Comparison of ENCODE assay signal across 18 cellular contexts in genomic region chr6:46948699-46949098, GRCh38. TPM values are rescaled to one million over a fixed set of nuclear protein-coding genes. Genes with fewer than 3 reads are reported as not detected.
DNase-seq lines count a peak whose midpoint lies in the region; ATAC-seq and TF ChIP-seq lines count a peak whose summit lies in the region.
"Had no signal": no experiment of that assay in that cellular context is flagged by ENCODE, and none has a peak within 500 bp of the region (broad histone marks: within the 10 kb centered on the region; RNA-seq: fewer than 3 reads in every experiment).

No MANE protein-coding gene starts in this region.

- intact Hi-C loops in mammary epithelial cell (cut with micrococcal nuclease) (no loop called here), breast epithelium (cut with DNase I; ENCODE audit: low total_unique reads) (no loop called here), left ventricle myocardium inferior (cut with micrococcal nuclease) (no loop called here), upper lobe of right lung (cut with DNase I) (no loop called here)

- H3K4me2 ChIP-seq in mammary epithelial cell (ENCODE audit: insufficient read depth, low read depth, low read length), result no peak overlapping the region

- H3K4me3 ChIP-seq in mammary epithelial cell (replicated peaks in 1 of 3; ENCODE audit: insufficient read depth in 1 of 3, low read depth in 2 of 3, low read length in 3 of 3), result no peak overlapping the region
- no peak overlapping the region for H3K4me3 ChIP-seq in breast epithelium
- no peak overlapping the region for H3K4me3 ChIP-seq in left ventricle myocardium inferior
- no peak overlapping the region for H3K4me3 ChIP-seq in mesodermal cell (ENCODE audit: extremely low read depth, insufficient read depth, low read length, poor library complexity, severe bottlenecking)
- H3K4me3 ChIP-seq in upper lobe of right lung, result no peak overlapping the region
- H3K4me3 ChIP-seq: pancreas, tibial nerve had no signal

- ATAC-seq in upper lobe of right lung, result peak; percentile 49
- ATAC-seq: activated T-helper 17 cell treated with anti-CD3 and anti-CD28 coated beads, Interleukin-2, amount 50 U/mL, for 72 hours; pancreas; stimulated activated memory B cell treated with anti-CD40 and anti-IgM and Interleukin-4, amounts not matched to agents 10 μg/mL and 1 μg/mL and 100 μg/mL, for 72 hours had no signal

- no peaks in the 10 kb centered on the region for H3K4me1 ChIP-seq in mammary epithelial cell (ENCODE audit: insufficient read depth, low read length)
- no peaks in the 10 kb centered on the region for H3K4me1 ChIP-seq in breast epithelium
- H3K4me1 ChIP-seq in left ventricle myocardium inferior, result peaks cover 58% of the 10 kb centered on the region
- H3K4me1 ChIP-seq in mesodermal cell (ENCODE audit: control insufficient read depth, insufficient read depth, low read length, poor library complexity, severe bottlenecking), result peaks cover 13% of the 10 kb centered on the region
- H3K4me1 ChIP-seq in upper lobe of right lung, result peaks cover 45% of the 10 kb centered on the region
- H3K4me1 ChIP-seq: pancreas had no signal

- H2AFZ ChIP-seq in mammary epithelial cell (ENCODE audit: low read depth, low read length), result no peak overlapping the region

- H3K27me3 ChIP-seq in mammary epithelial cell (ENCODE audit: insufficient read depth, low read length) (no peaks in the 10 kb centered on the region), breast epithelium (no peaks in the 10 kb centered on the region), left ventricle myocardium inferior (ENCODE audit: low read depth) (no peaks in the 10 kb centered on the region), upper lobe of right lung (no peaks in the 10 kb centered on the region)
- H3K27me3 ChIP-seq: pancreas, tibial nerve had no signal

- no peaks in the 10 kb centered on the region for H3K9me3 ChIP-seq in mammary epithelial cell (replicated peaks; ENCODE audit: insufficient read depth, low read length)
- H3K9me3 ChIP-seq in breast epithelium, result no peaks in the 10 kb centered on the region
- H3K9me3 ChIP-seq in left ventricle myocardium inferior (replicated peaks), result no peaks in the 10 kb centered on the region
- no peaks in the 10 kb centered on the region for H3K9me3 ChIP-seq in mesodermal cell (ENCODE audit: control insufficient read depth, low read length)
- no peaks in the 10 kb centered on the region for H3K9me3 ChIP-seq in upper lobe of right lung
- H3K9me3 ChIP-seq: pancreas, tibial nerve had no signal

- TF ChIP-seq CTCF in mammary epithelial cell (conservative IDR thresholded peaks at IDR 0.05 in 1 of 2, IDR thresholded peaks at IDR 0.05 in 1 of 2; ENCODE audit: extremely low read depth in 1 of 2, insufficient read depth in 1 of 2, low read depth in 1 of 2, low read length in 2 of 2), result no peak
- no peak for TF ChIP-seq CTCF in breast epithelium (IDR thresholded peaks at IDR 0.05)
- no peak for TF ChIP-seq CTCF in left ventricle myocardium inferior (IDR thresholded peaks at IDR 0.05; ENCODE audit: borderline replicate concordance)
- no peak for TF ChIP-seq CTCF in upper lobe of right lung (IDR thresholded peaks at IDR 0.05)

- no peaks in the 10 kb centered on the region for H3K79me2 ChIP-seq in mammary epithelial cell (ENCODE audit: insufficient read depth, low read length)

- no peak for TF ChIP-seq POLR2A in breast epithelium (IDR thresholded peaks at IDR 0.05)

- in situ Hi-C loops in mammary epithelial cell (cut with MboI; ENCODE audit: low sequenced_read_pairs in 2 of 2), result no loop called here

- CTCF ChIA-PET in mammary epithelial cell (lab: Charles Lee; ENCODE audit: low non-redundant PET), result no interaction called here

- no TSS peak for BruUV-seq in mammary epithelial cell (replicated peaks; lab: Mats Ljungman, UMichigan)

- dilution Hi-C loops in mammary epithelial cell (cut with HindIII; ENCODE audit: low sequenced_read_pairs), result no loop called here

- peak; percentile 21 for DNase-seq in mammary epithelial cell
- DNase-seq in breast epithelium (ENCODE audit: low spot score in 2 of 2), result no peak
- no peak for DNase-seq in left ventricle myocardium inferior
- no peak for DNase-seq in upper lobe of right lung
- no peak for DNase-seq in kidney glomerular epithelial cell (lab: John Stamatoyannopoulos, UW)
- DNase-seq in NCI-H1105 (lab: John Stamatoyannopoulos, UW), result no peak
- DNase-seq in NCI-H1048 (lab: John Stamatoyannopoulos, UW), result no peak
- DNase-seq: amniotic stem cell, GF-D8, NCI-H146, pancreas had no signal

- no peaks in the 10 kb centered on the region for H3K36me3 ChIP-seq in mammary epithelial cell (ENCODE audit: insufficient read depth, low read length)
- no peaks in the 10 kb centered on the region for H3K36me3 ChIP-seq in breast epithelium
- no peaks in the 10 kb centered on the region for H3K36me3 ChIP-seq in left ventricle myocardium inferior
- H3K36me3 ChIP-seq in mesodermal cell (ENCODE audit: control insufficient read depth, insufficient read depth, low read length), result no peaks in the 10 kb centered on the region
- no peaks in the 10 kb centered on the region for H3K36me3 ChIP-seq in upper lobe of right lung
- H3K36me3 ChIP-seq: pancreas, tibial nerve had no signal

- WGBS in mammary epithelial cell (ENCODE audit: low coverage, missing lambda C conversion rate), result 99% methylated on average over 7 of the region's 8 CpGs
- WGBS in mesodermal cell (ENCODE audit: insufficient coverage in 2 of 2), 2 experiments, result 82 to 85% methylated on average over 6 to 8 of the region's 8 CpGs

- H4K20me1 ChIP-seq in mammary epithelial cell (ENCODE audit: insufficient read depth, low read length), result no peaks in the 10 kb centered on the region

- no peak overlapping the region for H3K9ac ChIP-seq in mammary epithelial cell (ENCODE audit: insufficient read depth, low read length)

- no peak overlapping the region for H3K27ac ChIP-seq in mammary epithelial cell (ENCODE audit: insufficient read depth, low read depth, low read length)
- H3K27ac ChIP-seq in breast epithelium, result peak overlapping the region in 1 of 2 donors; percentile 22
- H3K27ac ChIP-seq in left ventricle myocardium inferior (replicated peaks), result peak overlapping the region; percentile 91
- H3K27ac ChIP-seq in mesodermal cell (ENCODE audit: low read depth, low read length, severe bottlenecking), result peak overlapping the region; percentile 66
- H3K27ac ChIP-seq in upper lobe of right lung, result peak overlapping the region; percentile 80

RNA-seq across cellular contexts. Expression of gene ADGRF5, which starts 27.0 kb away (rescaled TPM):
- total RNA-seq in mammary epithelial cell (1 to 10 TPM in 1 of 2 donors, under 1 TPM in 1; 0.09 to 1.5 TPM), breast epithelium (10 to 100 TPM; 22.5 to 43.4 (median 41.6) TPM), left ventricle myocardium inferior (42.1 TPM), upper lobe of right lung (283 TPM)
- 0.01 TPM for polyA plus RNA-seq in mammary epithelial cell
- not detected for polyA minus RNA-seq in mammary epithelial cell
- polyA plus RNA-seq in mesodermal cell (2013, experiment 1 of 2), result 11.9 TPM
- 8.6 TPM for polyA plus RNA-seq in mesodermal cell (2013, experiment 2 of 2)
- total RNA-seq: activated CD8-positive, alpha-beta memory T cell treated with anti-CD3 and anti-CD28 coated beads for 36 hours; activated T-helper 17 cell treated with anti-CD3 and anti-CD28 coated beads, Interleukin-2, amount 50 U/mL, for 72 hours; T-helper 1 cell treated with Interleukin-12 subunit alpha and Interleukin-12 subunit beta and Interleukin-4 antibody, amounts not matched to agents 30 ng/mL and 1 ng/mL, for 36 hours had no signal
- polyA plus RNA-seq: BJ had no signal

Comparison
In these comparisons a context has a peak if more than half of its experiments do, and no peak if none do; other contexts are left out.
1. RNA of gene ADGRF5, which starts 27.0 kb away (total RNA-seq): 283 TPM in upper lobe of right lung (single experiment), 42.1 TPM in left ventricle myocardium inferior (single experiment) and 22.5 to 43.4 TPM in breast epithelium; 0.09 to 1.5 TPM in mammary epithelial cell; every median in the first group is over 4 times any median in the second.